Comparison of ENCODE assay signal across 1 cellular context in the genomic region with DNA sequence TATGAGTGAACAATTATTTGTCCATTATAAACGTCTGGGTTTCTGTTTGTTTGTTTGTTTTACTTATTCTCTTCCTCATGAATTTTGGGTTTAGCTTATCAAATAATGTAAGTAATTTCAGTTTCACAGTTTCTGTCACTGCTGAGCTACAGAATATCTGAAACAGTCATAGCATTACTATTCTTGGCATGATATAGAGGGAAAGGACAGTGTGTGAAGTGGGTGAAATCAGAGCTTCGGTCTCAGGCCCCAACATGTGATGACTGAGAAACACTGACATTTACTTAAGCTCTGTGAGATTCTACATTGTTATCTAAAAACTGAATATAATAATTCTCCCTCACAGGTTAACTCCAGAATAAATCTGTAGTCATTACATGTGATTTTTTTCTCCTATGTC.
TF ChIP-seq lines count a peak whose summit lies in the region.

No MANE protein-coding gene starts in this region.

TF ChIP-seq in WTC11, 78 proteins besides CTCF, POLR2A, EP300 and RAD21 (continued from another document):
- TF ChIP-seq, protein P1, sequence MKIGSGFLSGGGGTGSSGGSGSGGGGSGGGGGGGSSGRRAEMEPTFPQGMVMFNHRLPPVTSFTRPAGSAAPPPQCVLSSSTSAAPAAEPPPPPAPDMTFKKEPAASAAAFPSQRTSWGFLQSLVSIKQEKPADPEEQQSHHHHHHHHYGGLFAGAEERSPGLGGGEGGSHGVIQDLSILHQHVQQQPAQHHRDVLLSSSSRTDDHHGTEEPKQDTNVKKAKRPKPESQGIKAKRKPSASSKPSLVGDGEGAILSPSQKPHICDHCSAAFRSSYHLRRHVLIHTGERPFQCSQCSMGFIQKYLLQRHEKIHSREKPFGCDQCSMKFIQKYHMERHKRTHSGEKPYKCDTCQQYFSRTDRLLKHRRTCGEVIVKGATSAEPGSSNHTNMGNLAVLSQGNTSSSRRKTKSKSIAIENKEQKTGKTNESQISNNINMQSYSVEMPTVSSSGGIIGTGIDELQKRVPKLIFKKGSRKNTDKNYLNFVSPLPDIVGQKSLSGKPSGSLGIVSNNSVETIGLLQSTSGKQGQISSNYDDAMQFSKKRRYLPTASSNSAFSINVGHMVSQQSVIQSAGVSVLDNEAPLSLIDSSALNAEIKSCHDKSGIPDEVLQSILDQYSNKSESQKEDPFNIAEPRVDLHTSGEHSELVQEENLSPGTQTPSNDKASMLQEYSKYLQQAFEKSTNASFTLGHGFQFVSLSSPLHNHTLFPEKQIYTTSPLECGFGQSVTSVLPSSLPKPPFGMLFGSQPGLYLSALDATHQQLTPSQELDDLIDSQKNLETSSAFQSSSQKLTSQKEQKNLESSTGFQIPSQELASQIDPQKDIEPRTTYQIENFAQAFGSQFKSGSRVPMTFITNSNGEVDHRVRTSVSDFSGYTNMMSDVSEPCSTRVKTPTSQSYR (CRISPR knock-in tag; IDR thresholded peaks at IDR 0.05): no peak
- TF ChIP-seq, protein P2, sequence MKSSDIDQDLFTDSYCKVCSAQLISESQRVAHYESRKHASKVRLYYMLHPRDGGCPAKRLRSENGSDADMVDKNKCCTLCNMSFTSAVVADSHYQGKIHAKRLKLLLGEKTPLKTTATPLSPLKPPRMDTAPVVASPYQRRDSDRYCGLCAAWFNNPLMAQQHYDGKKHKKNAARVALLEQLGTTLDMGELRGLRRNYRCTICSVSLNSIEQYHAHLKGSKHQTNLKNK (CRISPR knock-in tag; IDR thresholded peaks at IDR 0.05): no peak
- TF ChIP-seq, protein P3, sequence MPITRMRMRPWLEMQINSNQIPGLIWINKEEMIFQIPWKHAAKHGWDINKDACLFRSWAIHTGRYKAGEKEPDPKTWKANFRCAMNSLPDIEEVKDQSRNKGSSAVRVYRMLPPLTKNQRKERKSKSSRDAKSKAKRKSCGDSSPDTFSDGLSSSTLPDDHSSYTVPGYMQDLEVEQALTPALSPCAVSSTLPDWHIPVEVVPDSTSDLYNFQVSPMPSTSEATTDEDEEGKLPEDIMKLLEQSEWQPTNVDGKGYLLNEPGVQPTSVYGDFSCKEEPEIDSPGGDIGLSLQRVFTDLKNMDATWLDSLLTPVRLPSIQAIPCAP (CRISPR knock-in tag; IDR thresholded peaks at IDR 0.05): no peak
- TF ChIP-seq ZNF416 (CRISPR knock-in tag; IDR thresholded peaks at IDR 0.05): no peak
